13 cellular contexts compared by ENCODE assay signal in the genomic region with DNA sequence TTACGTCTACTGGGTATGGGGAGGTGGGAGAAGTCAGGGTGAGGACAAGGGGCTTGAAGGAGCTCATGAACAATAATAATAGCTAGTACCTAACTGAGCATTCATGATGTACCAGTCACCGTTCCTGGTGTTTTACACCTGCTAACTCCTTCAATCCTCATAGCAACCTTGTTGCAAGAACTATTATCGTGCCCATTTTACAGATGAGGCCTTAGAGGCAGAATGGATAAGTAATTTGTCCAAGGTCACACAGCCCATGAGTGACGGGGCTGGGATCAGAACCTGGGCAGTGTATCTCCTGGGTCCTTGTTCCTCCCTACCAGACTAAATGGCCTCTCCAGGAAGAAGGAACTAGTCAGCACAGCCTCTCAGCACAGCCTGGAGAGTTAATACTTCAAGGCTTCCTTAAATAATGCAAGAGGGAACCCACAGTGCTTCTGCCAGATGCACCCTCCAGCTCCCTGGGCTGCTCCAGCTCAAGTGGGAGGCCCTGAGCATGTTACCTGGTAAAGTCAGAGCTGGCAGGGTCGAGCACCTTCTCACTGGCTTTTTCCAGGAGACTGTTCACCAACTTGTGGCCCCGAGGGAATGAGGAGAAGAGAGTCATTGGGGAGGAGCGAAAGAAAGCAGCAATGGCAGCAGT.
"Had no signal": no experiment of that assay in that cellular context is flagged by ENCODE, and none has a peak within 500 bp of the region (broad histone marks: within the 10 kb centered on the region; RNA-seq: fewer than 3 reads in every experiment).

No MANE protein-coding gene starts in this region.

- DNase-seq: activated CD4-positive, alpha-beta T cell treated with anti-CD3 and anti-CD28 coated beads for 4 hours; activated CD8-positive, alpha-beta memory T cell treated with anti-CD3 and anti-CD28 coated beads, Interleukin-2, amount 50 U/mL, for 48 hours; activated CD8-positive, alpha-beta T cell treated with anti-CD3 and anti-CD28 coated beads, Interleukin-2, amount 10 ng/mL, durations not matched to agents 7 days and 5 days; central memory CD4-positive, alpha-beta T cell; effector CD8-positive, alpha-beta T cell; islet precursor cell; sigmoid colon; stimulated activated CD4-positive, alpha-beta T cell treated with anti-CD3 and anti-CD28 coated beads, Interleukin-12 subunit alpha, Interleukin-12 subunit beta, amount 100 ng/mL, for 4 hours; stimulated activated naive CD4-positive, alpha-beta T cell; T-cell had no signal

- H3K4me3 ChIP-seq: coronary artery, sigmoid colon had no signal

- H3K27me3 ChIP-seq: sigmoid colon had no signal

- H3K27ac ChIP-seq: coronary artery, sigmoid colon had no signal

- H3K4me1 ChIP-seq: sigmoid colon had no signal

- H3K9me3 ChIP-seq: sigmoid colon had no signal

- FAIRE-seq: frontal cortex had no signal

- ATAC-seq: activated CD8-positive, alpha-beta T cell treated with anti-CD3 and anti-CD28 coated beads, Interleukin-2, amount 10 ng/mL, durations not matched to agents 7 days and 5 days; left lobe of liver; T-cell had no signal
